Comparison of ENCODE assay signal across 22 cellular contexts in genomic region chr14:35742448-35742847, GRCh38.
"Had no signal": no experiment of that assay in that cellular context is flagged by ENCODE, and none has a peak within 500 bp of the region (broad histone marks: within the 10 kb centered on the region; RNA-seq: fewer than 3 reads in every experiment).

No MANE protein-coding gene starts in this region.

- H3K27me3 ChIP-seq: breast epithelium, SJSA1 had no signal

- H3K9me3 ChIP-seq: breast epithelium, psoas muscle, SJSA1, thoracic aorta had no signal

- H3K4me1 ChIP-seq: breast epithelium, parathyroid adenoma, psoas muscle had no signal

- H3K27ac Mint-ChIP-seq: activated B cell treated with CpG ODN at 0.5 μM for 24 hours; activated CD4-positive, alpha-beta T cell treated with anti-CD3 and anti-CD28 coated beads for 36 hours; activated naive CD4-positive, alpha-beta T cell treated with anti-CD3 and anti-CD28 coated beads for 36 hours; stimulated activated naive B cell treated with anti-CD40 and anti-IgM and Interleukin-4, amounts not matched to agents 10 μg/mL and 1 μg/mL and 100 μg/mL, for 72 hours had no signal

- H3K4me1 Mint-ChIP-seq: activated B cell treated with CpG ODN at 0.5 μM for 24 hours; neural crest cell; stimulated activated naive B cell treated with anti-CD40 and anti-IgM and Interleukin-4, amounts not matched to agents 10 μg/mL and 1 μg/mL and 100 μg/mL, for 72 hours had no signal

- H3K4me3 Mint-ChIP-seq: activated B cell treated with CpG ODN at 0.5 μM for 24 hours; activated CD4-positive, alpha-beta T cell treated with anti-CD3 and anti-CD28 coated beads for 36 hours; activated naive CD4-positive, alpha-beta T cell treated with anti-CD3 and anti-CD28 coated beads for 36 hours; activated T-cell treated with anti-CD3 and anti-CD28 coated beads, Interleukin-2, amount 50 U/mL, for 4 hours; neural crest cell; stimulated activated naive B cell treated with anti-CD40 and anti-IgM and Interleukin-4, amounts not matched to agents 10 μg/mL and 1 μg/mL and 100 μg/mL, for 72 hours had no signal

- H3K27ac ChIP-seq: breast epithelium, parathyroid adenoma, psoas muscle, SJSA1, thoracic aorta had no signal

- H3K36me3 ChIP-seq: breast epithelium had no signal

- DNase-seq: activated B cell treated with CpG ODN at 0.5 μM for 24 hours; activated CD4-positive, alpha-beta T cell treated with anti-CD3 and anti-CD28 coated beads for 36 hours; activated naive CD4-positive, alpha-beta T cell treated with anti-CD3 and anti-CD28 coated beads for 36 hours; activated T-cell treated with anti-CD3 and anti-CD28 coated beads, Interleukin-2, amount 50 U/mL, for 4 hours; central memory CD4-positive, alpha-beta T cell; head of caudate nucleus; hippocampal formation; left colon; mammary epithelial cell; nucleus accumbens; psoas muscle; stimulated activated CD4-positive, alpha-beta T cell treated with anti-CD3 and anti-CD28 coated beads, Interleukin-1b, Interleukin-23, amount 100 ng/mL, for 48 hours; stimulated activated CD4-positive, alpha-beta T cell treated with anti-CD3 and anti-CD28 coated beads, Interleukin-4, amount 100 ng/mL, for 4 hours; stimulated activated CD8-positive, alpha-beta memory T cell treated with anti-CD3 and anti-CD28 coated beads, Interleukin-4, amount 100 ng/mL, for 48 hours; stimulated activated naive B cell treated with anti-CD40 and anti-IgM and Interleukin-4, amounts not matched to agents 10 μg/mL and 1 μg/mL and 100 μg/mL, for 72 hours; trophoblast cell had no signal

- ATAC-seq: activated T-cell treated with anti-CD3 and anti-CD28 coated beads, Interleukin-2, amount 50 U/mL, for 4 hours; left colon; psoas muscle; stimulated activated naive B cell treated with anti-CD40 and anti-IgM and Interleukin-4, amounts not matched to agents 10 μg/mL and 1 μg/mL and 100 μg/mL, for 72 hours had no signal

- H3K4me3 ChIP-seq: breast epithelium, psoas muscle, SJSA1, smooth muscle cell, thoracic aorta had no signal

- H3K9me3 Mint-ChIP-seq: activated B cell treated with CpG ODN at 0.5 μM for 24 hours; activated naive CD4-positive, alpha-beta T cell treated with anti-CD3 and anti-CD28 coated beads for 36 hours; activated T-cell treated with anti-CD3 and anti-CD28 coated beads, Interleukin-2, amount 50 U/mL, for 4 hours; neural crest cell; stimulated activated naive B cell treated with anti-CD40 and anti-IgM and Interleukin-4, amounts not matched to agents 10 μg/mL and 1 μg/mL and 100 μg/mL, for 72 hours had no signal

- H3K27me3 Mint-ChIP-seq: activated B cell treated with CpG ODN at 0.5 μM for 24 hours; activated CD4-positive, alpha-beta T cell treated with anti-CD3 and anti-CD28 coated beads for 36 hours; stimulated activated naive B cell treated with anti-CD40 and anti-IgM and Interleukin-4, amounts not matched to agents 10 μg/mL and 1 μg/mL and 100 μg/mL, for 72 hours had no signal
